In genomic region chr10:43304079-43304686, GRCh38 we compare ENCODE assay signal across 8 cellular contexts. TPM values are rescaled to one million over a fixed set of nuclear protein-coding genes. Genes with fewer than 3 reads are reported as not detected.
DNase-seq lines count a peak whose midpoint lies in the region; ATAC-seq, FAIRE-seq and TF ChIP-seq lines count a peak whose summit lies in the region.

No MANE protein-coding gene starts in this region.

- H3K9me3 ChIP-seq in spleen, result peaks cover 0 to 11% (median 3%) of the 10 kb centered on the region in 8 donors

- H3K27ac ChIP-seq in spleen, result peak overlapping the region in 6 of 8 donors; percentile 1 to 50 (median 12)

- no peaks in the 10 kb centered on the region for H3K36me3 ChIP-seq in spleen

- H3K4me1 Mint-ChIP-seq in HFFc6 (ENCODE audit: low read depth) (peaks cover 7% of the 10 kb centered on the region), immature natural killer cell (peaks cover 24 to 35% of the 10 kb centered on the region in 2 donors)
- peaks cover 33% of the 10 kb centered on the region for H3K4me1 Mint-ChIP-seq in activated naive CD8-positive, alpha-beta T cell treated with anti-CD3 and anti-CD28 coated beads, Interleukin-2, amount 10 ng/mL, durations not matched to agents 7 days and 5 days

- H3K4me1 ChIP-seq in spleen, result peaks cover 4 to 32% (median 17%) of the 10 kb centered on the region in 6 donors

- H3K4me3 ChIP-seq in spleen, result peak overlapping the region in 7 of 8 donors; percentile 2 to 60 (median 35)

- H3K36me3 Mint-ChIP-seq in HFFc6 (ENCODE audit: low read depth) (no peaks in the 10 kb centered on the region), immature natural killer cell (no peaks in the 10 kb centered on the region)
- H3K36me3 Mint-ChIP-seq in activated naive CD8-positive, alpha-beta T cell treated with anti-CD3 and anti-CD28 coated beads, Interleukin-2, amount 10 ng/mL, durations not matched to agents 7 days and 5 days, result peaks cover 12% of the 10 kb centered on the region

- H3K27ac Mint-ChIP-seq in HFFc6 (no peak overlapping the region), immature natural killer cell (peak overlapping the region in 1 of 6 donors; percentile 3)
- no peak overlapping the region for H3K27ac Mint-ChIP-seq in activated naive CD8-positive, alpha-beta T cell treated with anti-CD3 and anti-CD28 coated beads, Interleukin-2, amount 10 ng/mL, durations not matched to agents 7 days and 5 days

- peaks cover 44% of the 10 kb centered on the region for H3K27me3 Mint-ChIP-seq in HFFc6 (ENCODE audit: insufficient read depth)
- H3K27me3 Mint-ChIP-seq in activated naive CD8-positive, alpha-beta T cell treated with anti-CD3 and anti-CD28 coated beads, Interleukin-2, amount 10 ng/mL, durations not matched to agents 7 days and 5 days, result peaks cover 20% of the 10 kb centered on the region
- peaks cover 0 to 6% (median 6%) of the 10 kb centered on the region in 3 donors for H3K27me3 Mint-ChIP-seq in immature natural killer cell (ENCODE audit: low read depth in 3 of 3)

- H3K9me3 Mint-ChIP-seq in HFFc6 (no peaks in the 10 kb centered on the region; the same call in 1 of the 2 replicates), immature natural killer cell (peaks cover 0 to 5% (median 0%) of the 10 kb centered on the region in 6 donors)
- H3K9me3 Mint-ChIP-seq in activated naive CD8-positive, alpha-beta T cell treated with anti-CD3 and anti-CD28 coated beads, Interleukin-2, amount 10 ng/mL, durations not matched to agents 7 days and 5 days, result peaks cover 2% of the 10 kb centered on the region

- H3K27me3 ChIP-seq in spleen (replicated peaks in 1 of 7), result peaks cover 0 to 26% (median 0%) of the 10 kb centered on the region in 7 donors

- TF ChIP-seq CTCF in HFFc6 (IDR thresholded peaks at IDR 0.05), result no peak
- TF ChIP-seq CTCF in spleen (IDR thresholded peaks at IDR 0.05 in 8 of 11, conservative IDR thresholded peaks at IDR 0.05 in 3 of 11), result no peak

- FAIRE-seq in H54 (lab: Jason Lieb, UNC), result no peak

- TF ChIP-seq POLR2A in spleen (IDR thresholded peaks at IDR 0.05) (no peak), H54 (IDR thresholded peaks at IDR 0.05; ENCODE audit: low read depth, low read length) (no peak)

- DNase-seq in HFFc6 (no peak), immature natural killer cell (no peak), spleen (no peak), NCI-H128 (lab: John Stamatoyannopoulos, UW; ENCODE audit: unreplicated experiment) (no peak), H54 (ENCODE audit: insufficient read length, low spot score) (no peak)
- DNase-seq in activated naive CD8-positive, alpha-beta T cell treated with anti-CD3 and anti-CD28 coated beads, Interleukin-2, amount 10 ng/mL, durations not matched to agents 7 days and 5 days, result no peak
- no peak for DNase-seq in stimulated activated naive CD4-positive, alpha-beta T cell treated with Interleukin-2 at 50 U/mL for 16 hours (lab: John Stamatoyannopoulos, UW)

- POLR2A ChIA-PET in activated naive CD8-positive, alpha-beta T cell treated with anti-CD3 and anti-CD28 coated beads, Interleukin-2, amount 10 ng/mL, durations not matched to agents 7 days and 5 days (lab: Charles Lee), result interaction anchor here (0.6 to 1.2 kb wide), 3 partner anchors 11 to 28 kb away, joined by 3 to 4 read pairs (median 4); no protein-coding TSS in a partner anchor

- WGBS in spleen, 5 donors, result 44 to 58% (median 45%) methylated on average over 3 of the region's 3 CpGs

- ATAC-seq in activated naive CD8-positive, alpha-beta T cell treated with anti-CD3 and anti-CD28 coated beads, Interleukin-2, amount 10 ng/mL, durations not matched to agents 7 days and 5 days (ENCODE audit: low read depth), result no peak
- ATAC-seq in HG02981 (IDR thresholded peaks at IDR 0.05; ENCODE audit: unreplicated experiment), result no peak

- intact Hi-C loops in spleen (cut with DNase I; ENCODE audit: low total_unique reads), result no loop called here

- peak overlapping the region; percentile 76 for H3K4me3 Mint-ChIP-seq in HFFc6
- H3K4me3 Mint-ChIP-seq in activated naive CD8-positive, alpha-beta T cell treated with anti-CD3 and anti-CD28 coated beads, Interleukin-2, amount 10 ng/mL, durations not matched to agents 7 days and 5 days, result peak overlapping the region; percentile 46
- peak overlapping the region; percentile 80 to 85 (median 81) for H3K4me3 Mint-ChIP-seq in immature natural killer cell

RNA-seq across cellular contexts. Expression of gene RASGEF1A, which starts 37.3 kb away (rescaled TPM):
- not detected for total RNA-seq in HFFc6 (2021; fragmentation: NEBNext Ultra II Directional; extraction: Animal tissue kit (Norgen Biotek cat#: 25700))
- total RNA-seq in activated naive CD8-positive, alpha-beta T cell treated with anti-CD3 and anti-CD28 coated beads, Interleukin-2, amount 10 ng/mL, durations not matched to agents 7 days and 5 days, result 1 to 10 TPM; 4.4 to 4.9 TPM
- polyA plus RNA-seq in immature natural killer cell, result 10 to 100 TPM in 1 of 3 donors, 1 to 10 TPM in 2; 4.4 to 11.6 (median 5.6) TPM
- total RNA-seq in spleen, result 1 to 10 TPM; 2.5 to 7.1 (median 3.6) TPM
- 1 to 10 TPM; 1.9 to 3.1 (median 2.1) TPM for polyA plus RNA-seq in spleen
